Comparison of ENCODE assay signal across 15 cellular contexts in genomic region chr2:54614815-54615214, GRCh38.
DNase-seq lines count a peak whose midpoint lies in the region; ATAC-seq and TF ChIP-seq lines count a peak whose summit lies in the region.
"Had no signal": no experiment of that assay in that cellular context is flagged by ENCODE, and none has a peak within 500 bp of the region (broad histone marks: within the 10 kb centered on the region; RNA-seq: fewer than 3 reads in every experiment).

No MANE protein-coding gene starts in this region.

- ATAC-seq in RWPE2 (ENCODE audit: low read depth) (no peak), left lung (peak; percentile 70), HG03439 (IDR thresholded peaks at IDR 0.05; ENCODE audit: unreplicated experiment) (no peak)
- ATAC-seq: HepG2 had no signal

- no peak overlapping the region for H3K4me3 ChIP-seq in BLaER1
- H3K4me3 ChIP-seq in RWPE2 (ENCODE audit: severe bottlenecking), result no peak overlapping the region
- no peak overlapping the region for H3K4me3 ChIP-seq in left lung
- H3K4me3 ChIP-seq in smooth muscle cell, result no peak overlapping the region
- H3K4me3 ChIP-seq: Peyer's patch had no signal

- no peaks in the 10 kb centered on the region for H3F3A ChIP-seq in smooth muscle cell (ENCODE audit: low read depth)

- H3K4me1 ChIP-seq in BLaER1 (peaks cover 99% of the 10 kb centered on the region), RWPE2 (ENCODE audit: insufficient read depth, poor library complexity, severe bottlenecking) (peaks cover 21% of the 10 kb centered on the region), left lung (peaks cover 16 to 76% of the 10 kb centered on the region in 2 donors), smooth muscle cell (ENCODE audit: low read depth) (no peaks in the 10 kb centered on the region)

- H3K27ac ChIP-seq in BLaER1, result no peak overlapping the region
- H3K27ac ChIP-seq in RWPE2 (ENCODE audit: poor library complexity, severe bottlenecking), result peak overlapping the region; percentile 59
- peak overlapping the region in 1 of 2 donors; percentile 14 for H3K27ac ChIP-seq in left lung
- H3K27ac ChIP-seq in smooth muscle cell (ENCODE audit: low read depth), result peak overlapping the region; percentile 70
- H3K27ac ChIP-seq: Peyer's patch had no signal

- TF ChIP-seq CTCF in RWPE2 (IDR thresholded peaks at IDR 0.05; ENCODE audit: poor library complexity, severe bottlenecking) (no peak), left lung (IDR thresholded peaks at IDR 0.05) (no peak), smooth muscle cell (IDR thresholded peaks at IDR 0.05; ENCODE audit: borderline replicate concordance, insufficient read depth, poor library complexity, severe bottlenecking) (no peak)

- peaks cover 91% of the 10 kb centered on the region for H3K36me3 ChIP-seq in BLaER1
- peaks cover 78% of the 10 kb centered on the region for H3K36me3 ChIP-seq in RWPE2 (ENCODE audit: low read depth)
- peaks cover 0 to 63% of the 10 kb centered on the region in 2 donors for H3K36me3 ChIP-seq in left lung
- peaks cover 28% of the 10 kb centered on the region for H3K36me3 ChIP-seq in smooth muscle cell (ENCODE audit: low read depth)

- H2AFZ ChIP-seq in smooth muscle cell (ENCODE audit: low read depth), result no peak overlapping the region

- peak overlapping the region; percentile 39; the same call in 1 of the 2 replicates for H3K4me2 ChIP-seq in BLaER1
- no peak overlapping the region for H3K4me2 ChIP-seq in smooth muscle cell

- H3K9me3 ChIP-seq in BLaER1 (no peaks in the 10 kb centered on the region), RWPE2 (ENCODE audit: severe bottlenecking) (no peaks in the 10 kb centered on the region), left lung (no peaks in the 10 kb centered on the region), smooth muscle cell (replicated peaks; ENCODE audit: low read depth) (no peaks in the 10 kb centered on the region)
- H3K9me3 ChIP-seq: Peyer's patch had no signal

- DNase-seq in RWPE2 (ENCODE audit: low spot score), result no peak
- DNase-seq in left lung, result no peak
- DNase-seq in smooth muscle cell (lab: John Stamatoyannopoulos, UW; ENCODE audit: unreplicated experiment), result no peak
- no peak for DNase-seq in stimulated activated CD4-positive, alpha-beta T cell treated with anti-CD3 and anti-CD28 coated beads, Interleukin-12 subunit alpha, Interleukin-12 subunit beta, amount 100 ng/mL, for 4 hours
- DNase-seq in NCI-H1092 treated with DMSO at 0.1 percent for 48 hours (lab: John Stamatoyannopoulos, UW), result no peak
- DNase-seq: CD8-positive, alpha-beta memory T cell; MM.1S; NCI-H1105 treated with DMSO at 0.1 percent for 48 hours; NCI-H187 treated with DMSO at 0.1 percent for 48 hours; NCI-H2171; NCI-H82; Peyer's patch had no signal

- H4K20me1 ChIP-seq in BLaER1, result peaks cover 83% of the 10 kb centered on the region
- peaks cover 74% of the 10 kb centered on the region for H4K20me1 ChIP-seq in smooth muscle cell (ENCODE audit: low read depth)

- peaks cover 86% of the 10 kb centered on the region for H3K79me2 ChIP-seq in smooth muscle cell (ENCODE audit: low read depth)

- H3K27me3 ChIP-seq in BLaER1 (no peaks in the 10 kb centered on the region), RWPE2 (ENCODE audit: insufficient read depth, poor library complexity, severe bottlenecking) (no peaks in the 10 kb centered on the region), left lung (no peaks in the 10 kb centered on the region), smooth muscle cell (ENCODE audit: low read depth) (no peaks in the 10 kb centered on the region)
- H3K27me3 ChIP-seq: Peyer's patch had no signal

- H3K9ac ChIP-seq in BLaER1, result no peak overlapping the region
- H3K9ac ChIP-seq in smooth muscle cell (ENCODE audit: low read depth), result no peak overlapping the region

- intact Hi-C loops in left lung (cut with DNase I), result no loop called here
